Comparison of ENCODE assay signal across 16 cellular contexts in the genomic region with DNA sequence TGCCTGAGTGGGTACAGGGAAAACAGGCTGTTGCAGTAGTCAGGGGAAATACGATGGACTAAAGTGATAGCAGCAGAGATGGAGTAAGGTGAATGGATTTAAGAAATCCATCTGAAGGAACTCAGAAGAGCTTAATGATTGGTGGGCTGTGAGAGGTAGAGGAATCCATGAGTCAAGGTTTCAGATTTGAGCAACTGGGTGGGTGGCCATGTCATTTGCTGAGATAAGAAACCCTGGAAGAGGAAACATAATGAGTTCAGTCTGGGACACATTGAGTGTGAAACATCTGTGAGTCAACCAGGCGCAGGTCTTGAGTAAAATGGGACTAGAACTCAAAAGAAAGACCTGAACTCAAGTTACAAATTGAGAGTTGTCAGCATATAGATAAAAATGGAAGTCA. TPM values are rescaled to one million over a fixed set of nuclear protein-coding genes. Genes with fewer than 3 reads are reported as not detected.
DNase-seq lines count a peak whose midpoint lies in the region; ATAC-seq and TF ChIP-seq lines count a peak whose summit lies in the region.
"Had no signal": no experiment of that assay in that cellular context is flagged by ENCODE, and none has a peak within 500 bp of the region (broad histone marks: within the 10 kb centered on the region; RNA-seq: fewer than 3 reads in every experiment).

No MANE protein-coding gene starts in this region.

- no peak for TF ChIP-seq CTCF in Calu3 (IDR thresholded peaks at IDR 0.05; ENCODE audit: unreplicated experiment)
- TF ChIP-seq CTCF in transverse colon (IDR thresholded peaks at IDR 0.05), result no peak

- H3K4me3 ChIP-seq in GM23248 (no peak overlapping the region), transverse colon (no peak overlapping the region)

- WGBS in GM23248 (ENCODE audit: low coverage in 1 of 2, low lambda C conversion rate in 2 of 2, missing lambda C conversion rate in 2 of 2), 2 experiments, result 45 to 47% methylated on average over 2 of the region's 2 CpGs
- WGBS in transverse colon (ENCODE audit: low coverage in 1 of 2), 2 donors, result 84 to 100% methylated on average over 2 of the region's 2 CpGs

- no peak for TF ChIP-seq POLR2A in transverse colon (IDR thresholded peaks at IDR 0.05)

- no peak overlapping the region for H3K4me3 Mint-ChIP-seq in Calu3 (ENCODE audit: low read depth, unreplicated experiment)
- no peak overlapping the region for H3K4me3 Mint-ChIP-seq in activated naive CD4-positive, alpha-beta T cell treated with anti-CD3 and anti-CD28 coated beads, Interleukin-2, amount 50 U/mL, for 24 hours

- no peaks in the 10 kb centered on the region for H3K9me2 ChIP-seq in GM23248 (ENCODE audit: insufficient read depth)

- TF ChIP-seq EP300 in transverse colon (IDR thresholded peaks at IDR 0.05; ENCODE audit: low read depth), result no peak

- no peak for ATAC-seq in HG02840 (IDR thresholded peaks at IDR 0.05; ENCODE audit: low FRiP score, unreplicated experiment)
- ATAC-seq: esophagus mucosa had no signal

- H3F3A ChIP-seq in GM23248 (ENCODE audit: insufficient read depth), result no peaks in the 10 kb centered on the region

- H3K27me3 Mint-ChIP-seq in Calu3 (ENCODE audit: unreplicated experiment), result no peaks in the 10 kb centered on the region
- no peaks in the 10 kb centered on the region for H3K27me3 Mint-ChIP-seq in activated naive CD4-positive, alpha-beta T cell treated with anti-CD3 and anti-CD28 coated beads, Interleukin-2, amount 50 U/mL, for 24 hours

- no peaks in the 10 kb centered on the region for H3K36me3 Mint-ChIP-seq in Calu3 (ENCODE audit: insufficient read depth, unreplicated experiment)
- H3K36me3 Mint-ChIP-seq in activated naive CD4-positive, alpha-beta T cell treated with anti-CD3 and anti-CD28 coated beads, Interleukin-2, amount 50 U/mL, for 24 hours, result peaks cover 2% of the 10 kb centered on the region

- H3K4me1 Mint-ChIP-seq in Calu3 (ENCODE audit: low read depth, unreplicated experiment), result peaks cover 31% of the 10 kb centered on the region
- peaks cover 16% of the 10 kb centered on the region for H3K4me1 Mint-ChIP-seq in activated naive CD4-positive, alpha-beta T cell treated with anti-CD3 and anti-CD28 coated beads, Interleukin-2, amount 50 U/mL, for 24 hours

- H3K27ac Mint-ChIP-seq in Calu3 (ENCODE audit: unreplicated experiment), result no peak overlapping the region
- H3K27ac Mint-ChIP-seq in activated naive CD4-positive, alpha-beta T cell treated with anti-CD3 and anti-CD28 coated beads, Interleukin-2, amount 50 U/mL, for 24 hours, result peak overlapping the region; percentile 43

- H3K9me3 ChIP-seq in GM23248 (ENCODE audit: low read depth), result no peaks in the 10 kb centered on the region
- no peaks in the 10 kb centered on the region for H3K9me3 ChIP-seq in transverse colon

- no peaks in the 10 kb centered on the region for H4K20me1 ChIP-seq in GM23248 (ENCODE audit: insufficient read depth)

- CTCF ChIA-PET in Calu3 (lab: Charles Lee), result interaction anchor here (0.9 kb wide), 1 partner anchor 17 kb away, joined by 3 read pairs; no protein-coding TSS in a partner anchor

- H3K9me3 Mint-ChIP-seq in Calu3 (ENCODE audit: low read depth, unreplicated experiment), result no peaks in the 10 kb centered on the region
- H3K9me3 Mint-ChIP-seq in activated naive CD4-positive, alpha-beta T cell treated with anti-CD3 and anti-CD28 coated beads, Interleukin-2, amount 50 U/mL, for 24 hours, result peaks cover 5% of the 10 kb centered on the region

- H2AFZ ChIP-seq in GM23248, result no peak overlapping the region

- DNase-seq in Calu3, result peak; percentile 7
- peak; percentile 56 for DNase-seq in GM23248
- DNase-seq in iris pigment epithelial cell (ENCODE audit: low read depth), result peak; percentile 54
- no peak for DNase-seq in T1000 (lab: John Stamatoyannopoulos, UW)
- no peak for DNase-seq in transverse colon
- DNase-seq: activated CD4-positive, CD25-positive, alpha-beta regulatory T cell treated with anti-CD3 and anti-CD28 coated beads, Interleukin-2, amount 50 U/mL, for 72 hours; C1 segment of cervical spinal cord; HCEC 1CT; Kasumi-1; NCI-H446 treated with DMSO at 0.1 percent for 48 hours; nucleus accumbens; trophoblast cell had no signal

- no TSS peak for BruUV-seq in Calu3 (replicated peaks; lab: Mats Ljungman, UMichigan)

- H3K36me3 ChIP-seq in GM23248 (ENCODE audit: low read depth) (no peaks in the 10 kb centered on the region), transverse colon (no peaks in the 10 kb centered on the region)

- no peaks in the 10 kb centered on the region for H3K27me3 ChIP-seq in GM23248 (replicated peaks; ENCODE audit: insufficient read depth)
- no peaks in the 10 kb centered on the region for H3K27me3 ChIP-seq in transverse colon

- intact Hi-C loops in Calu3 (cut with micrococcal nuclease; ENCODE audit: unreplicated experiment) (no loop called here), transverse colon (cut with DNase I; ENCODE audit: low total_unique reads) (no loop called here)

- in situ Hi-C loops in GM23248 (cut with MboI) (no loop called here), transverse colon (cut with MboI; ENCODE audit: low pct_ligation_motif_present in 1 of 4, low pct_unique_long_range_greater_than_20kb in 1 of 4, low sequenced_read_pairs in 3 of 4) (loop anchor here in 1 of 4 donors (25.0 kb wide), 1 partner anchor 179 kb away; no protein-coding TSS in a partner anchor)

- H3K27ac ChIP-seq in GM23248 (no peak overlapping the region), transverse colon (no peak overlapping the region)
- H3K27ac ChIP-seq: HL-60 had no signal

- no peaks in the 10 kb centered on the region for H3K4me1 ChIP-seq in GM23248 (ENCODE audit: insufficient read depth)
- H3K4me1 ChIP-seq in transverse colon, result peaks cover 0 to 5% (median 0%) of the 10 kb centered on the region in 4 donors

- H3K79me2 ChIP-seq in GM23248 (ENCODE audit: insufficient read depth), result no peaks in the 10 kb centered on the region

- H3K9ac ChIP-seq in GM23248, result no peak overlapping the region

- no peak overlapping the region for H3K4me2 ChIP-seq in GM23248 (ENCODE audit: unreplicated experiment)

RNA-seq across cellular contexts. Expression of gene ASNSD1, which starts 19.7 kb away (rescaled TPM):
- 29.1 and 30.7 TPM in 2 replicates for total RNA-seq in Calu3 (2022)
- 63.4 and 67.7 TPM in 2 replicates for total RNA-seq in GM23248 (2014; rRNA removed; shearing (Covaris generic))
- polyA plus RNA-seq in GM23248 (2016; fragmentation: Nextera tagmentation; extraction: Ambion mirVana), result 54.4 and 61.7 TPM in 2 replicates
- total RNA-seq in transverse colon, result 10 to 100 TPM; 11.3 to 35.2 (median 20.2) TPM

RNA-seq across cellular contexts. Expression of gene ANKAR, which starts 32.9 kb away (rescaled TPM):
- total RNA-seq in Calu3 (2022) (2.1 and 6.3 TPM in 2 replicates), transverse colon (10 to 100 TPM in 3 of 4 donors, 1 to 10 TPM in 1; 6.0 to 25.7 (median 16.3) TPM)
- 2.3 and 3.4 TPM in 2 replicates for total RNA-seq in GM23248 (2014; rRNA removed; shearing (Covaris generic))
- polyA plus RNA-seq in GM23248 (2016; fragmentation: Nextera tagmentation; extraction: Ambion mirVana), result 3.1 and 3.8 TPM in 2 replicates

Comparison
In these comparisons a context has a peak if more than half of its experiments do, and no peak if none do; other contexts are left out.
1. DNase-seq: peak in Calu3 (single experiment), GM23248 (single experiment) and iris pigment epithelial cell (single experiment); none in T1000 (single experiment) and transverse colon (single experiment).